In genomic region chr15:98896802-98897732, GRCh38 we compare ENCODE assay signal across 10 cellular contexts.
A peak's percentile ranks its signal among the peaks of the same experiment; 100 is the strongest.
DNase-seq lines count a peak whose midpoint lies in the region; ATAC-seq and TF ChIP-seq lines count a peak whose summit lies in the region.
"Had no signal": no experiment of that assay in that cellular context is flagged by ENCODE, and none has a peak within 500 bp of the region (broad histone marks: within the 10 kb centered on the region; RNA-seq: fewer than 3 reads in every experiment).

No MANE protein-coding gene starts in this region.

- H3K27ac ChIP-seq in RWPE1 (peak overlapping the region; percentile 92), rectal smooth muscle tissue (ENCODE audit: low read depth, low read length) (peak overlapping the region; percentile 73)
- H3K27ac ChIP-seq: VCaP had no signal

- H3K9ac ChIP-seq in rectal smooth muscle tissue (ENCODE audit: low read length), result no peak overlapping the region

- DNase-seq in GM03348 (ENCODE audit: low spot score), result peak; percentile 89
- DNase-seq in RWPE1 (ENCODE audit: low spot score), result peak; percentile 99
- peak; percentile 99 for DNase-seq in fibroblast of pulmonary artery (ENCODE audit: low read depth)
- DNase-seq in OCI-M2 (lab: John Stamatoyannopoulos, UW; ENCODE audit: unreplicated experiment), result no peak
- DNase-seq in T-helper 9 cell, result no peak
- no peak for DNase-seq in NCI-H510A (lab: John Stamatoyannopoulos, UW)

- H3K4me3 ChIP-seq in fibroblast of pulmonary artery (replicated peaks; ENCODE audit: low read depth, low read length) (peak overlapping the region; percentile 35), rectal smooth muscle tissue (ENCODE audit: low read length) (no peak overlapping the region)
- H3K4me3 ChIP-seq: lung had no signal

- CTCF ChIA-PET in RWPE1 (lab: Yijun Ruan, JAX), result interaction anchor here (0.5 to 0.6 kb wide), 2 partner anchors 163 to 1085 kb away, joined by 4 read pairs; no protein-coding TSS in a partner anchor

- H3K27me3 ChIP-seq in rectal smooth muscle tissue (ENCODE audit: control insufficient read depth, insufficient read depth, low read length), result no peaks in the 10 kb centered on the region

- H3K36me3 ChIP-seq in rectal smooth muscle tissue (ENCODE audit: control insufficient read depth, insufficient read depth, low read length), result peaks cover 4% of the 10 kb centered on the region

- TF ChIP-seq CTCF in RWPE1 (conservative IDR thresholded peaks at IDR 0.05; ENCODE audit: low read depth) (no peak), fibroblast of pulmonary artery (IDR thresholded peaks at IDR 0.05; ENCODE audit: low read length, missing control alignments) (no peak)

- POLR2A ChIA-PET in RWPE1 (lab: Yijun Ruan, JAX; ENCODE audit: low non-redundant PET), result interaction anchor here (0.5 kb wide), 1 partner anchor 335 kb away, joined by 3 read pairs; no protein-coding TSS in a partner anchor

- ATAC-seq in GM21576 (IDR thresholded peaks at IDR 0.05; ENCODE audit: unreplicated experiment), result no peak

- peaks cover 27% of the 10 kb centered on the region for H3K4me1 ChIP-seq in rectal smooth muscle tissue (ENCODE audit: control insufficient read depth, insufficient read depth, low read length)

Comparison
In these comparisons a context has a peak if more than half of its experiments do, and no peak if none do; other contexts are left out.
1. DNase-seq: peak in GM03348 (single experiment), RWPE1 (single experiment) and fibroblast of pulmonary artery (single experiment); none in OCI-M2 (single experiment), T-helper 9 cell (single experiment) and NCI-H510A (single experiment).